1 cellular context compared by ENCODE assay signal in the genomic region with DNA sequence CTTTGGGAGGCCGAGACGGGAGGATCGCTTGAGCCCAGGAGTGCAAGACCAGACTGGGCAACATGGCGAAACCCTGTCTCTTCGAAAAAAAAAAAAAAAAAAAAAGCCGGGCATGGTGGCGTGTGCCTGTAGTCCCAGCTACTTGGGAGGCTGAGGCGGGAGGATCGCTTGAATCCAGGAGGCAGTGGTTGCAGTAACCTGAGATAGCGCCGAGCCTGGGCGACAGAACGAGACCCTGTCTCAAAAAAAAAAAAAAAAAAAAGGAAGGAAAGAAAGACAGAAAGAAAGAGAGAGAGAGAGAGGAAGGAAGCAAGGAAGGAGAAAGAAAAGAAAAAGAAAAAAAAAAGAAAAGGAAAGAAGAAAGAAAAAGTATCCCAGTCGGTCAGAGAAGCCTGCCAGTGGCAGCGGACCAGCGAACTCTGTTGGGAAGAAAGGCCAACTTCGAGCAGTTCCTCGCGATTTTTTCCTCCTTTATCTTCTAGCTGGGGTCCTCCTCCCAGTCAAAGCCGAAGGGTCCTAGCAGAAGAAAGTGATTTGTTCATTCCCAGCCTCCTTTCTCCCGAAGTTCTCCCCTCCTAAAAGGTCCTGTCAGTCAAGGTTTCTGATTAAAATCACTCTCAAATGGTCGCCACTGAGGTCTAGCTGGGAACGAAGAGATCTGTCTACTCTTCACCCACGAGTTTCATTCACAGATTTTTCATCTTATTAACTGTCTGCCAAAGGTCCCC.
TF ChIP-seq lines count a peak whose summit lies in the region.

No MANE protein-coding gene starts in this region.

TF ChIP-seq in WTC11, 78 proteins besides CTCF, POLR2A, EP300 and RAD21 (continued from another document):
- TF ChIP-seq ETV6 (CRISPR knock-in tag; IDR thresholded peaks at IDR 0.05) (no peak), ZNF512 (CRISPR knock-in tag; IDR thresholded peaks at IDR 0.05; ENCODE audit: borderline replicate concordance) (peak; percentile 83; the same call in 1 of the 2 replicates)
